In the genomic region with DNA sequence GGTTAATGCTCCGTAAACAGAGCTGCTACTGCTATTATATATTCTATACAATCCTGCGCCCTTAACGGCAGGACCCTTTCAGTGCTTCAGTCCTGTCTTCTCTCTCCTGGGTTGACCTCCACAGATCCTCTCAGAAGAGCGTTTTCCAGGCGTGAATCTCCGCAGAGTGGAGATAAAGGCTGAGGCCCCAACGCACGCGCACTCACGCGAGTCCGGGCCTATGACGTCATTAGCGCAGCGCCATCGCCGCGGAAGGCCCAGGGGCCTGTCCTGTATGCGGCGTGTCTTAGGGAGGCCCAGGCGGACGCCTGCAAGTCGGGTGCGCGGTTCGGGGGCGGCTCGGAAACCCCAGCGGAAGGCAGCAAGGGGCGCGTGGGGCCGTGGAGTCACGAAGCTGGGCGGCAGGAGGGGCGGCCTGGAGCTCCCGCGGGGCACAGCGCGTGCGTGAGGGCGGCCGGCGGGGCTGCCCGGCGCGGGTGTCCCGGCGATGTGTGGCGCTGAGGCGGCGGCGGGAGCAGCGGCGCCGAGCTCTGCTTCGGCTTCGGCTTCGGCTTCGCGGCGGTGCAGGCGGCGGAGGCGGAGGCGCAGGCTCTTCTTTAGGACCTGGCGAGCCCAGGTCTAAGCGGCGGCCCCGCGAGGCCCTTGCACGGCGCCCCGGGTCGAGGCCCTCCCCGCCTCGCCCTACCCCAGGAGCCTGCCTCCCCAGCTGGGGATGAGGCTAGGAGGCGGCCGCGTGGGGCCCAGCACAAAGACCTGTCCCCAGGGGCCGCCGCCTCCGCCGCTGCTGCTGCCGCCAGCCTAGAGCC, we compare ENCODE assay signal across 8 cellular contexts.
DNase-seq lines count a peak whose midpoint lies in the region; ATAC-seq and FAIRE-seq lines count a peak whose summit lies in the region.

A gene with protein sequence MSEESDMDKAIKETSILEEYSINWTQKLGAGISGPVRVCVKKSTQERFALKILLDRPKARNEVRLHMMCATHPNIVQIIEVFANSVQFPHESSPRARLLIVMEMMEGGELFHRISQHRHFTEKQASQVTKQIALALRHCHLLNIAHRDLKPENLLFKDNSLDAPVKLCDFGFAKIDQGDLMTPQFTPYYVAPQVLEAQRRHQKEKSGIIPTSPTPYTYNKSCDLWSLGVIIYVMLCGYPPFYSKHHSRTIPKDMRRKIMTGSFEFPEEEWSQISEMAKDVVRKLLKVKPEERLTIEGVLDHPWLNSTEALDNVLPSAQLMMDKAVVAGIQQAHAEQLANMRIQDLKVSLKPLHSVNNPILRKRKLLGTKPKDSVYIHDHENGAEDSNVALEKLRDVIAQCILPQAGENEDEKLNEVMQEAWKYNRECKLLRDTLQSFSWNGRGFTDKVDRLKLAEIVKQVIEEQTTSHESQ (plus strand): TSS at position 479 of the 806 bp plus-strand sequence. CDS start 506 bp downstream, outside the sequence.

- no peaks in the 10 kb centered on the region for H3K9me3 Mint-ChIP-seq in effector memory CD8-positive, alpha-beta T cell
- no peaks in the 10 kb centered on the region for H3K9me3 Mint-ChIP-seq in memory B cell

- peak; percentile 74 for FAIRE-seq in HTR-8/SVneo (lab: Jason Lieb, UNC)

- peak; percentile 73 for ATAC-seq in GM21367 (IDR thresholded peaks at IDR 0.05; ENCODE audit: unreplicated experiment)
- peak; percentile 86 for ATAC-seq in effector memory CD8-positive, alpha-beta T cell (replicated peaks)
- peak; percentile 81 for ATAC-seq in memory B cell (ENCODE audit: low read depth)

- DNase-seq in COR-L47 (lab: John Stamatoyannopoulos, UW) (peak; percentile 91), HTR-8/SVneo (ENCODE audit: insufficient read length, low spot score) (peak; percentile 94), NOMO-1 treated with DMSO at 0.1 percent for 48 hours (lab: John Stamatoyannopoulos, UW; ENCODE audit: unreplicated experiment) (peak; percentile 78), memory B cell (ENCODE audit: low spot score in 2 of 2) (peak; percentile 97 to 100)
- DNase-seq in activated CD8-positive, alpha-beta memory T cell treated with anti-CD3 and anti-CD28 coated beads for 4 hours (ENCODE audit: low read depth in 2 of 2) = peak; percentile 97
- peak; percentile 98 to 99 (median 99) for DNase-seq in effector memory CD8-positive, alpha-beta T cell
- peak; percentile 95 for DNase-seq in stimulated activated CD8-positive, alpha-beta memory T cell treated with anti-CD3 and anti-CD28 coated beads, Interleukin-12 subunit alpha, Interleukin-12 subunit beta, amount 100 ng/mL, for 1 hour (ENCODE audit: low read depth)

- peak within 1 kb of the TSS; percentile 99 for H3K4me3 Mint-ChIP-seq in effector memory CD8-positive, alpha-beta T cell
- H3K4me3 Mint-ChIP-seq in memory B cell = peak within 1 kb of the TSS; percentile 91

- H3K4me1 Mint-ChIP-seq in effector memory CD8-positive, alpha-beta T cell (ENCODE audit: low read depth in 2 of 2) = peaks cover 35 to 54% of the 10 kb centered on the region in 2 donors
- peaks cover 34% of the 10 kb centered on the region for H3K4me1 Mint-ChIP-seq in memory B cell

- peaks cover 37% of the 10 kb centered on the region for H3K36me3 Mint-ChIP-seq in effector memory CD8-positive, alpha-beta T cell (ENCODE audit: insufficient read depth)
- peaks cover 17% of the 10 kb centered on the region for H3K36me3 Mint-ChIP-seq in memory B cell

- H3K27ac Mint-ChIP-seq in effector memory CD8-positive, alpha-beta T cell = peak within 1 kb of the TSS; percentile 99
- H3K27ac Mint-ChIP-seq in memory B cell = peak within 1 kb of the TSS; percentile 99

- no peaks in the 10 kb centered on the region for H3K27me3 Mint-ChIP-seq in effector memory CD8-positive, alpha-beta T cell
- no peaks in the 10 kb centered on the region for H3K27me3 Mint-ChIP-seq in memory B cell

Comparison
In these comparisons a context has a peak if more than half of its experiments do, and no peak if none do; other contexts are left out.
1. Peak in every context shown above with its lines: DNase-seq and ATAC-seq.